1 cellular context compared by ENCODE assay signal in genomic region chr3:136074546-136074945, GRCh38.
TF ChIP-seq lines count a peak whose summit lies in the region.

No MANE protein-coding gene starts in this region.

TF ChIP-seq in SK-N-SH, 30 proteins besides CTCF, POLR2A, EP300 and RAD21 (continued from another document):
- TF ChIP-seq TAF1 (IDR thresholded peaks at IDR 0.05; ENCODE audit: borderline replicate concordance, low read depth, low read length) (no peak), GATA2 (CRISPR knock-in tag; IDR thresholded peaks at IDR 0.05) (no peak), USF2 (IDR thresholded peaks at IDR 0.05; ENCODE audit: borderline replicate concordance, low read depth, low read length) (no peak)
